Comparison of ENCODE assay signal across 8 cellular contexts in the genomic region with DNA sequence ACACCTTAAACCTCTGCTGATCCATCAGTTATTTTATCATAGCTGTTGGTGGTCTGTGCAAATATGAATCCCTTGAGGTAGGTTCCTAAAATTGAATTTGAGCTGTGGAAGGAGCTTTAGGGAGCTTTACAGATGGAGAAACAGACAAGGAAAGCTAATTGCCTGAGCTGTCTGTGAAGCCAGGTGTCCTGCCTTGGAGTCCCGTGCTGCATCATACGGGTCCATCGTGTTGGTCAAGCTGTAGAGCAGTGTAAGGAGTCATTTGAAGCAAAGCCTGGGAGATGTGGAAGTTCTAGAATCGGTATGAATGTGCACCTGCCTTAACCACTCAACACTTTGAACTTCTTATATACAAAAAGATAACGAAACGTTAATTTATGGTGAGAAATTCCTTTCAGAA. TPM values are rescaled to one million over a fixed set of nuclear protein-coding genes. Genes with fewer than 3 reads are reported as not detected.
DNase-seq lines count a peak whose midpoint lies in the region; ATAC-seq, FAIRE-seq and TF ChIP-seq lines count a peak whose summit lies in the region.

No MANE protein-coding gene starts in this region.

- WGBS in H1 (ENCODE audit: extremely low coverage in 1 of 2, insufficient coverage in 1 of 2, insufficient read length in 1 of 2, insufficient replicate concordance in 2 of 2, low coverage in 1 of 2, low lambda C conversion rate in 2 of 2, missing lambda C conversion rate in 1 of 2), 2 experiments = 94% methylated on average over 6 of the region's 6 CpGs; no CpG with 5 or more reads in 1 of the 2 experiments
- 20 to 25% (median 23%) methylated on average over 6 of the region's 6 CpGs for WGBS in ovary, 3 donors

- peaks cover 18% of the 10 kb centered on the region for H3K23me2 ChIP-seq in H1 (ENCODE audit: low read depth, low read length)

- H4K8ac ChIP-seq in H1 (ENCODE audit: extremely low read depth, insufficient read depth, low read length) = no peak overlapping the region

- no peak overlapping the region for H3K27ac ChIP-seq in H1 (ENCODE audit: low read depth, low read length)
- H3K27ac ChIP-seq in ovary = peak overlapping the region in 1 of 2 donors; percentile 78

- H4K20me1 ChIP-seq in H1 (replicated peaks in 1 of 2; ENCODE audit: control insufficient read depth in 1 of 2, insufficient read depth in 2 of 2, low read length in 2 of 2) = no peaks in the 10 kb centered on the region

- TF ChIP-seq POLR2A in H1 (IDR thresholded peaks at IDR 0.05; ENCODE audit: control extremely low read depth in 1 of 2, low read depth in 2 of 2, low read length in 2 of 2) (no peak), ovary (IDR thresholded peaks at IDR 0.05) (no peak)

- H3K79me1 ChIP-seq in H1 (ENCODE audit: low read depth, low read length) = peaks cover 9% of the 10 kb centered on the region

- H2BK5ac ChIP-seq in H1 (ENCODE audit: low read depth, low read length) = no peak overlapping the region

- H2BK20ac ChIP-seq in H1 (ENCODE audit: low read length) = no peak overlapping the region

- H3K9ac ChIP-seq in ES-I3 (ENCODE audit: low read depth, low read length) = peak overlapping the region; percentile 88
- peak overlapping the region; percentile 76 to 89 (median 79) for H3K9ac ChIP-seq in H1 (replicated peaks in 1 of 4; ENCODE audit: extremely low read depth in 1 of 4, low read depth in 3 of 4, low read length in 3 of 4)

- FAIRE-seq in H1 (lab: Jason Lieb, UNC) (no peak), urothelium cell line (lab: Jason Lieb, UNC) (no peak)

- H3K4me1 ChIP-seq in ES-I3 (ENCODE audit: insufficient read depth, low read length) (no peaks in the 10 kb centered on the region), H1 (replicated peaks in 1 of 4; ENCODE audit: control insufficient read depth in 3 of 4, insufficient read depth in 4 of 4, low read length in 3 of 4) (peaks cover 0 to 3% (median under 1%) of the 10 kb centered on the region in 4 experiments; a peak in 2 of 7 replicates), ovary (ENCODE audit: insufficient read depth) (peaks cover 4% of the 10 kb centered on the region)

- no peak overlapping the region for H3K56ac ChIP-seq in H1 (replicated peaks; ENCODE audit: insufficient read length, low read depth, low read length)

- no peak for TF ChIP-seq EP300 in H1 (IDR thresholded peaks at IDR 0.05; ENCODE audit: borderline replicate concordance in 1 of 2, low read depth in 2 of 2, low read length in 2 of 2)
- no peak for TF ChIP-seq EP300 in ovary (IDR thresholded peaks at IDR 0.05)

- CTCF ChIA-PET in H1 (lab: Charles Lee; ENCODE audit: partially characterized antibody) = interaction anchor here (1.0 to 2.8 kb wide), 16 partner anchors 8 to 144 kb away, joined by 3 to 17 read pairs (median 4); no protein-coding TSS in a partner anchor

- H2BK15ac ChIP-seq in H1 (ENCODE audit: low read length) = no peak overlapping the region

- intact Hi-C loops in ovary (cut with DNase I) = no loop called here

- H3K9me3 ChIP-seq in ES-I3 (ENCODE audit: control insufficient read depth, insufficient read depth, low read length) (no peaks in the 10 kb centered on the region), H1 (ENCODE audit: insufficient read depth in 2 of 2, low read depth in 1 of 2, low read length in 1 of 2) (no peaks in the 10 kb centered on the region), ovary (no peaks in the 10 kb centered on the region)

- no peak overlapping the region for H4K91ac ChIP-seq in H1 (replicated peaks; ENCODE audit: insufficient read length, low read length)

- no peak overlapping the region for H3K23ac ChIP-seq in H1 (ENCODE audit: insufficient read length)

- no peak overlapping the region for H2AFZ ChIP-seq in H1 (ENCODE audit: low read length)

- no peak overlapping the region for H2AK5ac ChIP-seq in H1 (ENCODE audit: low read depth, low read length)

- TF ChIP-seq RAD21 in H1 (IDR thresholded peaks at IDR 0.05 in 1 of 2, conservative IDR thresholded peaks at IDR 0.05 in 1 of 2; ENCODE audit: low read depth in 2 of 2, low read length in 2 of 2) = no peak

- no peak overlapping the region; the same call in 1 of the 2 replicates for H2BK12ac ChIP-seq in H1 (ENCODE audit: low read depth, low read length)

- peaks cover 5 to 18% of the 10 kb centered on the region in 2 experiments for H3K79me2 ChIP-seq in H1 (ENCODE audit: control insufficient read depth in 1 of 2, insufficient read depth in 2 of 2, low read length in 2 of 2)

- DNase-seq in NCI-H69 (lab: John Stamatoyannopoulos, UW) = peak; percentile 40
- no peak for DNase-seq in H1 (ENCODE audit: low read depth in 1 of 2, low spot score in 2 of 2)
- DNase-seq in ovary = no peak
- DNase-seq in NCI-H524 treated with DMSO at 0.1 percent for 48 hours (lab: John Stamatoyannopoulos, UW) = no peak
- DNase-seq in amniotic stem cell (lab: John Stamatoyannopoulos, UW) = no peak
- no peak for DNase-seq in urothelium cell line (ENCODE audit: low spot score)

- POLR2A ChIA-PET in H1 (lab: Charles Lee; ENCODE audit: partially characterized antibody) = interaction anchor here (0.8 to 2.6 kb wide), 12 partner anchors 8 to 376 kb away, joined by 3 to 10 read pairs (median 4); a partner anchor contains a TSS

- peak overlapping the region; percentile 85 to 98 for H3K4me2 ChIP-seq in H1 (ENCODE audit: insufficient read depth in 1 of 2, low read depth in 2 of 2, low read length in 2 of 2)

- H3K14ac ChIP-seq in H1 (ENCODE audit: insufficient read length) = no peak overlapping the region

- H3K4me3 ChIP-seq in H1 (ENCODE audit: extremely low read depth in 1 of 4, insufficient read depth in 2 of 4, low read depth in 3 of 4, low read length in 4 of 4) (peak overlapping the region; percentile 74 to 83 (median 81)), ovary (peak overlapping the region; percentile 66)

- H3K36me3 ChIP-seq in ES-I3 (ENCODE audit: insufficient read depth, low read length) (peaks cover 5% of the 10 kb centered on the region; the same call in 1 of the 2 replicates), H1 (ENCODE audit: control insufficient read depth in 2 of 4, insufficient read depth in 4 of 4, low read length in 3 of 4) (peaks cover 2 to 14% (median 10%) of the 10 kb centered on the region in 4 experiments; a peak in 4 of 8 replicates), ovary (no peaks in the 10 kb centered on the region)

- H3K18ac ChIP-seq in H1 (ENCODE audit: extremely low read depth, low read length) = no peak overlapping the region; the same call in 1 of the 2 replicates

- H4K5ac ChIP-seq in H1 (ENCODE audit: insufficient read length, low read depth, low read length) = no peak overlapping the region

- H3K27me3 ChIP-seq in H1 (replicated peaks in 1 of 4; ENCODE audit: control insufficient read depth in 3 of 4, extremely low read depth in 1 of 4, insufficient read depth in 3 of 4, low read length in 3 of 4) (no peaks in the 10 kb centered on the region), ovary (no peaks in the 10 kb centered on the region)

- no peak for ATAC-seq in esophagus mucosa

- no peak for TF ChIP-seq CTCF in H1 (IDR thresholded peaks at IDR 0.05; ENCODE audit: control extremely low read depth in 1 of 3, insufficient read depth in 1 of 3, low read depth in 1 of 3, low read length in 3 of 3)
- TF ChIP-seq CTCF in ovary (IDR thresholded peaks at IDR 0.05) = no peak

- H3K4ac ChIP-seq in H1 (replicated peaks; ENCODE audit: insufficient read length, low read depth, low read length) = no peak overlapping the region

- no peak overlapping the region for H2BK120ac ChIP-seq in H1 (replicated peaks; ENCODE audit: low read depth, low read length)

TF ChIP-seq in H1, 55 proteins besides CTCF, POLR2A, EP300 and RAD21 (continues in another document):
- TF ChIP-seq PHF8 (conservative IDR thresholded peaks at IDR 0.05; ENCODE audit: low read depth, low read length) (no peak), NRF1 (IDR thresholded peaks at IDR 0.05; ENCODE audit: low read depth, low read length) (no peak), SP1 (IDR thresholded peaks at IDR 0.05; ENCODE audit: low read depth, low read length) (no peak), BRCA1 (IDR thresholded peaks at IDR 0.05; ENCODE audit: low read depth, low read length) (no peak), CHD1 (IDR thresholded peaks at IDR 0.05; ENCODE audit: low read depth, low read length) (no peak), TAF1 (IDR thresholded peaks at IDR 0.05; ENCODE audit: low read depth, low read length) (no peak), GABPA (IDR thresholded peaks at IDR 0.05; ENCODE audit: borderline replicate concordance, insufficient read depth, low read length) (no peak)
- TF ChIP-seq, protein P1, sequence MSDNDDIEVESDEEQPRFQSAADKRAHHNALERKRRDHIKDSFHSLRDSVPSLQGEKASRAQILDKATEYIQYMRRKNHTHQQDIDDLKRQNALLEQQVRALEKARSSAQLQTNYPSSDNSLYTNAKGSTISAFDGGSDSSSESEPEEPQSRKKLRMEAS (IDR thresholded peaks at IDR 0.05) = no peak

RNA-seq across cellular contexts. Expression of a gene that starts 1.0 kb away (rescaled TPM):
- 31.2 and 34.6 TPM in 2 replicates for total RNA-seq in H1 (2021; fragmentation: NEBNext Ultra II Directional; extraction: Animal tissue kit (Norgen Biotek cat#: 25700))
- polyA plus RNA-seq in H1 (2011; rRNA removed) (48.1 and 55.9 TPM in 2 replicates), ovary (10 to 100 TPM in 1 of 2 donors, 1 to 10 TPM in 1; 8.6 to 13.3 TPM)
- polyA plus RNA-seq in H1 (2011; cell fraction: cytosol; rRNA removed) = 49.0 TPM
- polyA plus RNA-seq in H1 (2011; cell fraction: nucleus; rRNA removed) = 52.8 TPM
- polyA plus RNA-seq in H1 (2012, experiment 1 of 2) = 28.2 to 35.6 TPM (median 32.2 TPM) in 4 replicates
- polyA plus RNA-seq in H1 (2012, experiment 2 of 2) = 17.1 TPM
- 13.1 TPM for polyA plus RNA-seq in H1 (2013, experiment 1 of 2)
- 10.8 TPM for polyA plus RNA-seq in H1 (2013, experiment 2 of 2)
- polyA minus RNA-seq in H1 (2011; rRNA and poly(A)+ RNA removed) = 95.6 and 117 TPM in 2 replicates
- polyA minus RNA-seq in H1 (2011; cell fraction: cytosol; rRNA and poly(A)+ RNA removed) = 36.3 TPM
- 67.8 TPM for polyA minus RNA-seq in H1 (2011; cell fraction: nucleus; rRNA and poly(A)+ RNA removed)
- total RNA-seq in ovary (10 to 100 TPM in 3 of 7 donors, 1 to 10 TPM in 4; 4.5 to 10.4 (median 8.6) TPM), esophagus mucosa (11.2 TPM)

RNA-seq across cellular contexts. Expression of a gene that starts 51.9 kb away (rescaled TPM):
- 11.7 and 11.8 TPM in 2 replicates for total RNA-seq in H1 (2021; fragmentation: NEBNext Ultra II Directional; extraction: Animal tissue kit (Norgen Biotek cat#: 25700))
- 13.3 and 19.4 TPM in 2 replicates for polyA plus RNA-seq in H1 (2011; rRNA removed)
- polyA plus RNA-seq in H1 (2011; cell fraction: cytosol; rRNA removed) = 4.6 TPM
- polyA plus RNA-seq in H1 (2011; cell fraction: nucleus; rRNA removed) = 14.3 TPM
- 10.0 to 13.0 TPM (median 12.5 TPM) in 4 replicates for polyA plus RNA-seq in H1 (2012, experiment 1 of 2)
- 11.2 TPM for polyA plus RNA-seq in H1 (2012, experiment 2 of 2)
- polyA plus RNA-seq in H1 (2013, experiment 1 of 2) = 11.6 TPM
- polyA plus RNA-seq in H1 (2013, experiment 2 of 2) = 13.0 TPM
- 5.2 and 18.4 TPM in 2 replicates for polyA minus RNA-seq in H1 (2011; rRNA and poly(A)+ RNA removed)
- 5.3 TPM for polyA minus RNA-seq in H1 (2011; cell fraction: cytosol; rRNA and poly(A)+ RNA removed)
- 21.8 TPM for polyA minus RNA-seq in H1 (2011; cell fraction: nucleus; rRNA and poly(A)+ RNA removed)
- total RNA-seq in ovary = 10 to 100 TPM; 13.7 to 46.9 (median 20.1) TPM
- polyA plus RNA-seq in ovary = 1 to 10 TPM in 1 of 2 donors, under 1 TPM in 1; 0.48 to 8.0 TPM
- total RNA-seq in esophagus mucosa = 0.92 TPM
